ENCODE assay signal across 1 cellular context in genomic region chr20:62652051-62652893, GRCh38.
TF ChIP-seq lines count a peak whose summit lies in the region.

No MANE protein-coding gene starts in this region.

TF ChIP-seq in HepG2, 621 proteins besides CTCF, POLR2A, EP300 and RAD21 (continued from another document and continues in another):
- peak; percentile 84 for TF ChIP-seq ARID4A (CRISPR knock-in tag; IDR thresholded peaks at IDR 0.05; ENCODE audit: borderline replicate concordance)
- no peak for TF ChIP-seq NFKB2 (CRISPR knock-in tag; IDR thresholded peaks at IDR 0.05; ENCODE audit: borderline replicate concordance)
- peak; percentile 45 for TF ChIP-seq MXD3 (CRISPR knock-in tag; IDR thresholded peaks at IDR 0.05)
- TF ChIP-seq ZNF512 (CRISPR knock-in tag; IDR thresholded peaks at IDR 0.05): no peak
- TF ChIP-seq ZNF138 (CRISPR knock-in tag; IDR thresholded peaks at IDR 0.05; ENCODE audit: low read depth): no peak
- TF ChIP-seq HNF1B (CRISPR knock-in tag; IDR thresholded peaks at IDR 0.05): 0 out of 2 replicates have a peak, but pooled peaks have one; percentile 46
- TF ChIP-seq MBD4 (IDR thresholded peaks at IDR 0.05; ENCODE audit: borderline replicate concordance, low read length): no peak
- no peak for TF ChIP-seq NFE2 (CRISPR knock-in tag; IDR thresholded peaks at IDR 0.05)
- TF ChIP-seq FOXK2 (IDR thresholded peaks at IDR 0.05): peak; percentile 56; the same call in 1 of the 2 replicates
- TF ChIP-seq PAX8 (CRISPR knock-in tag; IDR thresholded peaks at IDR 0.05; ENCODE audit: borderline replicate concordance): 0 out of 2 replicates have a peak, but pooled peaks have one; percentile 78
- TF ChIP-seq HNF4A (CRISPR knock-in tag; IDR thresholded peaks at IDR 0.05): peak; percentile 97
- peak; percentile 74; the same call in 1 of the 2 replicates for TF ChIP-seq ZSCAN21 (CRISPR knock-in tag; IDR thresholded peaks at IDR 0.05; ENCODE audit: borderline replicate concordance)
- TF ChIP-seq ZBTB38 (CRISPR knock-in tag; IDR thresholded peaks at IDR 0.05): peak; percentile 87
- no peak for TF ChIP-seq ZXDC (CRISPR knock-in tag; IDR thresholded peaks at IDR 0.05)
- TF ChIP-seq GLMP (CRISPR knock-in tag; IDR thresholded peaks at IDR 0.05; ENCODE audit: borderline replicate concordance): no peak
- TF ChIP-seq TBL1XR1 (IDR thresholded peaks at IDR 0.05; ENCODE audit: borderline replicate concordance, low read length, partially characterized antibody): peak; percentile 73
- peak; percentile 72; the same call in 1 of the 2 replicates for TF ChIP-seq ZNF614 (CRISPR knock-in tag; IDR thresholded peaks at IDR 0.05; ENCODE audit: borderline replicate concordance)
- TF ChIP-seq NFYC (CRISPR knock-in tag; IDR thresholded peaks at IDR 0.05): peak; percentile 28; the same call in 1 of the 2 replicates
- TF ChIP-seq ZNF30 (CRISPR knock-in tag; IDR thresholded peaks at IDR 0.05): no peak; the same call in 1 of the 2 replicates
- TF ChIP-seq RBM39 (IDR thresholded peaks at IDR 0.05; ENCODE audit: low read depth, low read length, poor library complexity, severe bottlenecking): peak; percentile 73
- TF ChIP-seq BCL6 (CRISPR knock-in tag; IDR thresholded peaks at IDR 0.05): peak; percentile 77
- TF ChIP-seq SMAD1 (CRISPR knock-in tag; IDR thresholded peaks at IDR 0.05; ENCODE audit: borderline replicate concordance, low read depth): peak; percentile 69; the same call in 1 of the 2 replicates
- TF ChIP-seq GRHL1 (CRISPR knock-in tag; conservative IDR thresholded peaks at IDR 0.05): no peak
- TF ChIP-seq NR2C2 (CRISPR knock-in tag; IDR thresholded peaks at IDR 0.05; ENCODE audit: borderline replicate concordance): peak; percentile 62; the same call in 1 of the 2 replicates
- TF ChIP-seq REL (CRISPR knock-in tag; conservative IDR thresholded peaks at IDR 0.05): no peak
- peak; percentile 92; the same call in 1 of the 2 replicates for TF ChIP-seq ZBTB4 (CRISPR knock-in tag; IDR thresholded peaks at IDR 0.05; ENCODE audit: borderline replicate concordance)
- TF ChIP-seq RARG (CRISPR knock-in tag; IDR thresholded peaks at IDR 0.05; ENCODE audit: low read depth): no peak
- TF ChIP-seq ATF7 (IDR thresholded peaks at IDR 0.05): no peak
- peak; percentile 82 for TF ChIP-seq ATF7 (CRISPR knock-in tag; IDR thresholded peaks at IDR 0.05)
- peak; percentile 98 for TF ChIP-seq BHLHE40 (IDR thresholded peaks at IDR 0.05; ENCODE audit: low read length)
- peak; percentile 93 for TF ChIP-seq ARID5B (CRISPR knock-in tag; IDR thresholded peaks at IDR 0.05)
- TF ChIP-seq E2F5 (CRISPR knock-in tag; conservative IDR thresholded peaks at IDR 0.05): no peak
- TF ChIP-seq KAT2B (IDR thresholded peaks at IDR 0.05; ENCODE audit: borderline replicate concordance, low read depth, low read length): no peak
- TF ChIP-seq ZNF33A (CRISPR knock-in tag; IDR thresholded peaks at IDR 0.05; ENCODE audit: borderline replicate concordance): no peak
- peak; percentile 23; the same call in 1 of the 2 replicates for TF ChIP-seq CBFB (CRISPR knock-in tag; IDR thresholded peaks at IDR 0.05)
